Comparison of ENCODE assay signal across 10 cellular contexts in the genomic region with DNA sequence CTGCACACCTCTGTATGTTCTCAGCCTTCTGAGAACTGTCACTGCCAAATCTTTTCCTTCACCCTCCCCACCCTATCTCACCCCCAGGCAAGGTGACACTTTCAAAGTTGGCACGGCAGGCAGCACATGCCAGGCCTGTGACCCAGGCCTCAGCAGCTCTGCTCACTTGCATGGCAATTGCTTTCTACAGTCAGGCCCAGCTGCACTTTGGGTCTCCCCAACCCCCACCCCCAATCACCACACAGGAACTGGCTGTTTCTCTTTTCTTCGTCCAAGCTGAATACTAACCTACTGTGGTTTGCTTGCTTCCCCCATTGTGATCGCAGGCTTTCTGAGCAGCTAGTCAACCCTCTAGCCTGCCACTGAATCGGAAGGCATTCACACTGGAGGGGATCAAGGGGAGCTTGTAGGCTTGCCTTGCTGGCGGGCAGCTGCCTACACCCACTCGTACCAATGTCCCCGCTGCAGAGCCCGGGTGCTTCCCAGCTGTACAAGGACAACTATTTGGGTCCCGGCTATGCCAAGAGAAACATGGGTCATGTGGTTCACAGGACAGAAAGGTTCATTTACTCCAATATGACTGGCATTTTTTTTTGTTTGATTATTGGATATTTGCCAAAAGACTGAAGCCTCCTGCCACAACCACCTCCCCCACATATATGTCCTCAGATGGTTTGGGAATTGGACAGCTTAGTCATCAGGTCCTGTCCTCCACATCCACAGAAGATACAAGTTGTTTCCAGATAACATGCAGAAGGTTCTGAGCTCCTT. TPM values are rescaled to one million over a fixed set of nuclear protein-coding genes. Genes with fewer than 3 reads are reported as not detected.
DNase-seq lines count a peak whose midpoint lies in the region; ATAC-seq and TF ChIP-seq lines count a peak whose summit lies in the region.
"Had no signal": no experiment of that assay in that cellular context is flagged by ENCODE, and none has a peak within 500 bp of the region (broad histone marks: within the 10 kb centered on the region; RNA-seq: fewer than 3 reads in every experiment).

No MANE protein-coding gene starts in this region.

- no peaks in the 10 kb centered on the region for H3K4me1 ChIP-seq in lower lobe of right lung

- H3K4me3 Mint-ChIP-seq in immature natural killer cell, result peak overlapping the region; percentile 41 to 73 (median 69)
- H3K4me3 Mint-ChIP-seq: T-helper 1 cell treated with Interleukin-12 subunit alpha and Interleukin-12 subunit beta and Interleukin-4 antibody, amounts not matched to agents 30 μg/mL and 1 μg/mL, for 36 hours had no signal

- DNase-seq in DMS53 (lab: John Stamatoyannopoulos, UW), result peak; percentile 9
- DNase-seq in DMS53 treated with DMSO at 0.1 percent for 48 hours (lab: John Stamatoyannopoulos, UW; ENCODE audit: unreplicated experiment), result no peak
- DNase-seq in RPMI8226, result peak; percentile 26
- DNase-seq in immature natural killer cell, result peak; percentile 24 to 32 (median 27)
- no peak for DNase-seq in NCI-H1417 (lab: John Stamatoyannopoulos, UW)
- no peak for DNase-seq in lower lobe of right lung
- no peak for DNase-seq in NCI-H345 (lab: John Stamatoyannopoulos, UW)

- no peaks in the 10 kb centered on the region for H3K9me3 ChIP-seq in lower lobe of right lung

- H3K36me3 Mint-ChIP-seq in immature natural killer cell, result no peaks in the 10 kb centered on the region

- no peak for TF ChIP-seq CTCF in lower lobe of right lung (IDR thresholded peaks at IDR 0.05)

- no peak overlapping the region for H3K4me3 ChIP-seq in lower lobe of right lung

- peak overlapping the region; percentile 79 to 95 (median 89) for H3K27ac Mint-ChIP-seq in immature natural killer cell
- H3K27ac Mint-ChIP-seq: T-helper 1 cell treated with Interleukin-12 subunit alpha and Interleukin-12 subunit beta and Interleukin-4 antibody, amounts not matched to agents 30 μg/mL and 1 μg/mL, for 36 hours had no signal

- no peaks in the 10 kb centered on the region for H3K27me3 ChIP-seq in lower lobe of right lung (ENCODE audit: low read depth)

- intact Hi-C loops in lower lobe of right lung (cut with DNase I), result no loop called here

- H3K9me3 Mint-ChIP-seq in immature natural killer cell, result no peaks in the 10 kb centered on the region
- H3K9me3 Mint-ChIP-seq: T-helper 1 cell treated with Interleukin-12 subunit alpha and Interleukin-12 subunit beta and Interleukin-4 antibody, amounts not matched to agents 30 μg/mL and 1 μg/mL, for 36 hours had no signal

- H3K27me3 Mint-ChIP-seq in immature natural killer cell (ENCODE audit: low read depth in 3 of 3), result peaks cover 0 to 2% (median 2%) of the 10 kb centered on the region in 3 donors

- ATAC-seq in HG02678 (IDR thresholded peaks at IDR 0.05; ENCODE audit: unreplicated experiment) (peak; percentile 90), lower lobe of right lung (no peak)

- peaks cover 3% of the 10 kb centered on the region for H3K36me3 ChIP-seq in lower lobe of right lung

- H3K4me1 Mint-ChIP-seq in immature natural killer cell, result peaks cover 26 to 27% of the 10 kb centered on the region in 2 donors

- H3K27ac ChIP-seq in lower lobe of right lung, result no peak overlapping the region
- H3K27ac ChIP-seq: 22Rv1 had no signal

RNA-seq across cellular contexts. Expression of a gene that starts 28.1 kb away (rescaled TPM):
- polyA plus RNA-seq in immature natural killer cell, result 10 to 100 TPM in 2 of 3 donors, 1 to 10 TPM in 1; 6.1 to 12.6 (median 10.7) TPM
- total RNA-seq in lower lobe of right lung, result 14.9 TPM

RNA-seq across cellular contexts. Expression of a gene that starts 41.0 kb away (rescaled TPM):
- polyA plus RNA-seq in immature natural killer cell, result 100 to 1,000 TPM; 277 to 490 (median 364) TPM
- 334 TPM for total RNA-seq in lower lobe of right lung

Comparison
In these comparisons a context has a peak if more than half of its experiments do, and no peak if none do; other contexts are left out.
1. DNase-seq: peak in DMS53 (single experiment), RPMI8226 (single experiment) and immature natural killer cell (3 of 3); none in DMS53 treated with DMSO at 0.1 percent for 48 hours (single experiment), NCI-H1417 (0 of 3), lower lobe of right lung (single experiment) and NCI-H345 (single experiment).